Comparison of ENCODE assay signal across 1 cellular context in genomic region chr17:41116292-41116691, GRCh38.
A peak's percentile ranks its signal among the peaks of the same experiment; 100 is the strongest.
TF ChIP-seq lines count a peak whose summit lies in the region.

No MANE protein-coding gene starts in this region.

TF ChIP-seq in GM12878, 131 proteins besides CTCF, POLR2A, EP300 and RAD21:
- TF ChIP-seq POLR2AphosphoS5 (IDR thresholded peaks at IDR 0.05; ENCODE audit: low read length) (no peak), SPI1 (IDR thresholded peaks at IDR 0.05; ENCODE audit: borderline replicate concordance, insufficient read depth, low read depth, low read length) (0 out of 2 replicates have a peak, but pooled peaks have one; percentile 6), CREB1 (IDR thresholded peaks at IDR 0.05; ENCODE audit: low read depth) (no peak)
